1 cellular context compared by ENCODE assay signal in genomic region chr2:101963198-101963597, GRCh38.
TF ChIP-seq lines count a peak whose summit lies in the region.

No MANE protein-coding gene starts in this region.

TF ChIP-seq in IMR-90, 13 proteins besides CTCF, POLR2A, EP300 and RAD21:
- TF ChIP-seq BHLHE40 (IDR thresholded peaks at IDR 0.05; ENCODE audit: low read depth, low read length) (no peak), CHD1 (IDR thresholded peaks at IDR 0.05; ENCODE audit: low read depth, low read length) (no peak), USF2 (IDR thresholded peaks at IDR 0.05; ENCODE audit: low read depth, low read length) (no peak), MAZ (IDR thresholded peaks at IDR 0.05; ENCODE audit: borderline replicate concordance, low read depth, low read length) (no peak)
